In genomic region chr10:119457966-119458766, GRCh38 we compare ENCODE assay signal across 1 cellular context.
TF ChIP-seq lines count a peak whose summit lies in the region.

No MANE protein-coding gene starts in this region.

TF ChIP-seq in HCT116, 20 proteins besides CTCF, POLR2A, EP300 and RAD21:
- TF ChIP-seq POLR2AphosphoS5 (IDR thresholded peaks at IDR 0.05; ENCODE audit: low read depth, low read length) = no peak
- no peak for TF ChIP-seq ATF3 (IDR thresholded peaks at IDR 0.05)
- no peak for TF ChIP-seq EZH2phosphoT487 (IDR thresholded peaks at IDR 0.05; ENCODE audit: borderline replicate concordance)
- no peak for TF ChIP-seq SP1 (IDR thresholded peaks at IDR 0.05; ENCODE audit: low read depth)
- no peak for TF ChIP-seq JUND (IDR thresholded peaks at IDR 0.05)
- TF ChIP-seq ZFX (IDR thresholded peaks at IDR 0.05) = no peak
